36 cellular contexts compared by ENCODE assay signal in genomic region chr5:135866044-135866443, GRCh38. TPM values are rescaled to one million over a fixed set of nuclear protein-coding genes. Genes with fewer than 3 reads are reported as not detected.
"Had no signal": no experiment of that assay in that cellular context is flagged by ENCODE, and none has a peak within 500 bp of the region (broad histone marks: within the 10 kb centered on the region; RNA-seq: fewer than 3 reads in every experiment).

No MANE protein-coding gene starts in this region.

- ATAC-seq: activated CD8-positive, alpha-beta T cell treated with anti-CD3 and anti-CD28 coated beads for 36 hours; activated naive CD4-positive, alpha-beta T cell treated with anti-CD3 and anti-CD28 coated beads, Interleukin-2, amount 50 U/mL, for 72 hours; activated T-cell treated with anti-CD3 and anti-CD28 coated beads, Interleukin-2, amount 50 U/mL, for 4 hours; activated T-cell treated with anti-CD3 and anti-CD28 coated beads, Interleukin-2, amount 50 U/mL, for 72 hours; activated T-helper 17 cell treated with anti-CD3 and anti-CD28 coated beads, Interleukin-2, amount 50 U/mL, for 72 hours; body of pancreas had no signal

- DNase-seq: activated B cell treated with CpG ODN at 0.5 μM for 24 hours; activated CD4-positive, alpha-beta memory T cell treated with anti-CD3 and anti-CD28 coated beads for 36 hours; activated CD4-positive, alpha-beta T cell treated with anti-CD3 and anti-CD28 coated beads for 4 hours; activated CD4-positive, alpha-beta T cell treated with anti-CD3 and anti-CD28 coated beads, Interleukin-2, amount 10 ng/mL, durations not matched to agents 24 days and 14 days; activated CD4-positive, alpha-beta T cell treated with anti-CD3 and anti-CD28 coated beads, Interleukin-2, amount 50 U/mL, for 1 hour; activated CD4-positive, alpha-beta T cell treated with anti-CD3 and anti-CD28 coated beads, Interleukin-2, amount 50 U/mL, for 4 hours; activated CD4-positive, CD25-positive, alpha-beta regulatory T cell treated with anti-CD3 and anti-CD28 coated beads, Interleukin-2, amount 50 U/mL, for 72 hours; activated CD8-positive, alpha-beta memory T cell treated with anti-CD3 and anti-CD28 coated beads, Interleukin-2, amount 50 U/mL, for 4 hours; activated CD8-positive, alpha-beta T cell treated with anti-CD3 and anti-CD28 coated beads for 36 hours; activated effector memory CD4-positive, alpha-beta T cell treated with anti-CD3 and anti-CD28 coated beads, Interleukin-2, amount 50 U/mL, for 16 hours; activated gamma-delta T cell treated with Interleukin-2 at 50 U/mL for 16 hours; activated naive CD4-positive, alpha-beta T cell; activated naive CD4-positive, alpha-beta T cell treated with anti-CD3 and anti-CD28 coated beads for 36 hours; activated naive CD4-positive, alpha-beta T cell treated with anti-CD3 and anti-CD28 coated beads, Interleukin-2, amount 50 U/mL, for 16 hours; activated naive CD8-positive, alpha-beta T cell treated with anti-CD3 and anti-CD28 coated beads for 36 hours; activated T-cell treated with anti-CD3 and anti-CD28 coated beads for 4 hours; activated T-cell treated with anti-CD3 and anti-CD28 coated beads, Interleukin-2, amount 50 U/mL, for 1 hour; activated T-cell treated with anti-CD3 and anti-CD28 coated beads, Interleukin-2, amount 50 U/mL, for 4 hours; activated T-cell treated with anti-CD3 and anti-CD28 coated beads, Interleukin-2, amount 50 U/mL, for 72 hours; adrenal gland; amniotic stem cell; aorta; body of pancreas; brain microvascular endothelial cell; central memory CD4-positive, alpha-beta T cell; T-helper 1 cell; T-helper 2 cell; T-helper 9 cell had no signal

RNA-seq across cellular contexts. Expression of gene IL9, which starts 29.6 kb away (rescaled TPM):
- total RNA-seq: activated B cell treated with CpG ODN at 0.5 μM for 24 hours; activated CD8-positive, alpha-beta T cell treated with anti-CD3 and anti-CD28 coated beads for 36 hours; activated naive CD4-positive, alpha-beta T cell treated with anti-CD3 and anti-CD28 coated beads for 36 hours; activated naive CD8-positive, alpha-beta T cell treated with anti-CD3 and anti-CD28 coated beads for 36 hours; adrenal gland; aorta; astrocyte; body of pancreas; breast epithelium; cardiac septum; cerebellum had no signal

RNA-seq across cellular contexts. Expression of gene SLC25A48, which starts 31.6 kb away (rescaled TPM):
- total RNA-seq: activated B cell treated with CpG ODN at 0.5 μM for 24 hours; activated CD4-positive, alpha-beta memory T cell treated with anti-CD3 and anti-CD28 coated beads for 36 hours; activated CD4-positive, alpha-beta T cell treated with anti-CD3 and anti-CD28 coated beads, Interleukin-2, amount 10 ng/mL, durations not matched to agents 24 days and 14 days; activated CD8-positive, alpha-beta memory T cell treated with anti-CD3 and anti-CD28 coated beads for 36 hours; activated CD8-positive, alpha-beta T cell treated with anti-CD3 and anti-CD28 coated beads for 36 hours; activated naive CD4-positive, alpha-beta T cell treated with anti-CD3 and anti-CD28 coated beads for 36 hours; activated naive CD4-positive, alpha-beta T cell treated with anti-CD3 and anti-CD28 coated beads, Interleukin-2, amount 50 U/mL, for 72 hours; activated naive CD8-positive, alpha-beta T cell treated with anti-CD3 and anti-CD28 coated beads for 36 hours; activated T-cell treated with anti-CD3 and anti-CD28 coated beads, Interleukin-2, amount 50 U/mL, for 4 hours; activated T-cell treated with anti-CD3 and anti-CD28 coated beads, Interleukin-2, amount 50 U/mL, for 72 hours; activated T-helper 1 cell treated with anti-CD3 and anti-CD28 coated beads, Interleukin-12 subunit alpha, Interleukin-12 subunit beta, Interleukin-2, Interleukin-4 antibody, amounts not matched to agents 30 ng/mL and 10 ng/mL and 1 ng/mL, durations not matched to agents 14 hours and 24 hours and 36 hours; activated T-helper 17 cell treated with anti-CD3 and anti-CD28 coated beads, Interleukin-2, amount 50 U/mL, for 72 hours; adrenal gland; astrocyte; cardiac septum had no signal
